Comparison of ENCODE assay signal across 8 cellular contexts in genomic region chr11:118791961-118792578, GRCh38. TPM values are rescaled to one million over a fixed set of nuclear protein-coding genes. Genes with fewer than 3 reads are reported as not detected.
A peak's percentile ranks its signal among the peaks of the same experiment; 100 is the strongest.
DNase-seq lines count a peak whose midpoint lies in the region; ATAC-seq and TF ChIP-seq lines count a peak whose summit lies in the region.

No MANE protein-coding gene starts in this region.

- DNase-seq in A673 (ENCODE audit: low spot score) (peak; percentile 44), endodermal cell (peak; percentile 77), suprapubic skin (ENCODE audit: low spot score in 2 of 2) (peak; percentile 80 to 85), NCI-H146 treated with DMSO at 0.1 percent for 48 hours (lab: John Stamatoyannopoulos, UW; ENCODE audit: unreplicated experiment) (no peak)
- peak; percentile 41 for DNase-seq in activated CD4-positive, alpha-beta memory T cell treated with anti-CD3 and anti-CD28 coated beads, Interleukin-2, amount 10 ng/mL, durations not matched to agents 7 days and 5 days

- H3K27me3 Mint-ChIP-seq in activated CD4-positive, alpha-beta memory T cell treated with anti-CD3 and anti-CD28 coated beads, Interleukin-2, amount 10 ng/mL, durations not matched to agents 7 days and 5 days, result peaks cover 3% of the 10 kb centered on the region
- peaks cover 10% of the 10 kb centered on the region for H3K27me3 Mint-ChIP-seq in endodermal cell (ENCODE audit: insufficient read depth)

- ATAC-seq in HG03520 (IDR thresholded peaks at IDR 0.05; ENCODE audit: unreplicated experiment), result peak; percentile 2
- no peak for ATAC-seq in GM18502 (IDR thresholded peaks at IDR 0.05; ENCODE audit: poor library complexity, unreplicated experiment)

- intact Hi-C loops in A673 (cut with micrococcal nuclease; ENCODE audit: unreplicated experiment), result loop anchor here (2.0 kb wide), 1 partner anchor 137 kb away; no protein-coding TSS in a partner anchor

- H3K4me3 ChIP-seq in A673 (ENCODE audit: low read depth, low read length, poor library complexity, severe bottlenecking) (peak overlapping the region; percentile 94), endodermal cell (ENCODE audit: low read length) (peak overlapping the region; percentile 96), mucosa of stomach (ENCODE audit: low read length) (peak overlapping the region; percentile 95), suprapubic skin (peak overlapping the region; percentile 80)

- WGBS in endodermal cell (ENCODE audit: insufficient coverage in 1 of 2, insufficient read length in 1 of 2), 2 experiments, result 3 to 12% methylated on average over 5 to 38 of the region's 39 CpGs
- 5% methylated on average over 20 of the region's 39 CpGs for WGBS in suprapubic skin

- H3K9ac ChIP-seq in endodermal cell (ENCODE audit: extremely low read depth, low read length, poor library complexity, severe bottlenecking), result peak overlapping the region; percentile 99
- peak overlapping the region; percentile 100 for H3K9ac ChIP-seq in mucosa of stomach (ENCODE audit: low read length)

- H3K4me1 Mint-ChIP-seq in activated CD4-positive, alpha-beta memory T cell treated with anti-CD3 and anti-CD28 coated beads, Interleukin-2, amount 10 ng/mL, durations not matched to agents 7 days and 5 days, result peaks cover 13% of the 10 kb centered on the region
- H3K4me1 Mint-ChIP-seq in endodermal cell, result peaks cover 18% of the 10 kb centered on the region

- peak overlapping the region; percentile 100 for H3K4me3 Mint-ChIP-seq in activated CD4-positive, alpha-beta memory T cell treated with anti-CD3 and anti-CD28 coated beads, Interleukin-2, amount 10 ng/mL, durations not matched to agents 7 days and 5 days
- H3K4me3 Mint-ChIP-seq in endodermal cell, result peak overlapping the region; percentile 99

- POLR2A ChIA-PET in A673 (lab: Charles Lee; ENCODE audit: low non-redundant PET), result no interaction called here
- POLR2A ChIA-PET in activated CD4-positive, alpha-beta memory T cell treated with anti-CD3 and anti-CD28 coated beads, Interleukin-2, amount 10 ng/mL, durations not matched to agents 7 days and 5 days (lab: Charles Lee), result interaction anchor here (0.6 to 7.5 kb wide), 37 partner anchors 11 to 567 kb away, joined by 3 to 175 read pairs (median 4); partner anchors contain the start of genes ARCN1, BCL9L, CBL and CENATAC

- H3K4me1 ChIP-seq in A673 (ENCODE audit: insufficient read depth, low read length, poor library complexity, severe bottlenecking), result peaks cover 31% of the 10 kb centered on the region
- peaks cover 3% of the 10 kb centered on the region for H3K4me1 ChIP-seq in endodermal cell (ENCODE audit: control insufficient read depth, insufficient read depth, low read length)
- peaks cover 10% of the 10 kb centered on the region for H3K4me1 ChIP-seq in mucosa of stomach (ENCODE audit: control insufficient read depth, insufficient read depth, low read length)
- H3K4me1 ChIP-seq in suprapubic skin, result peaks cover 39% of the 10 kb centered on the region

- peak overlapping the region; percentile 95 for H3K27ac Mint-ChIP-seq in activated CD4-positive, alpha-beta memory T cell treated with anti-CD3 and anti-CD28 coated beads, Interleukin-2, amount 10 ng/mL, durations not matched to agents 7 days and 5 days
- peak overlapping the region; percentile 100 for H3K27ac Mint-ChIP-seq in endodermal cell

- CTCF ChIA-PET in A673 (lab: Charles Lee), result no interaction called here
- CTCF ChIA-PET in activated CD4-positive, alpha-beta memory T cell treated with anti-CD3 and anti-CD28 coated beads, Interleukin-2, amount 10 ng/mL, durations not matched to agents 7 days and 5 days (lab: Charles Lee), result interaction anchor here (0.5 to 5.8 kb wide), 25 partner anchors 8 to 977 kb away, joined by 3 to 56 read pairs (median 4); partner anchors contain the start of genes BCL9L, CXCR5, RPS25 and TRAPPC4

- H3K27me3 ChIP-seq in A673 (replicated peaks; ENCODE audit: insufficient read depth, low read depth, low read length, poor library complexity), result no peaks in the 10 kb centered on the region
- no peaks in the 10 kb centered on the region for H3K27me3 ChIP-seq in endodermal cell (ENCODE audit: control insufficient read depth, insufficient read depth, low read length, poor library complexity, severe bottlenecking)
- H3K27me3 ChIP-seq in mucosa of stomach (ENCODE audit: control insufficient read depth, insufficient read depth, low read length), result no peaks in the 10 kb centered on the region
- no peaks in the 10 kb centered on the region for H3K27me3 ChIP-seq in suprapubic skin

- H3K36me3 ChIP-seq in A673 (ENCODE audit: insufficient read depth, low read length, poor library complexity, severe bottlenecking) (no peaks in the 10 kb centered on the region), endodermal cell (ENCODE audit: control insufficient read depth, insufficient read depth, low read length) (no peaks in the 10 kb centered on the region), mucosa of stomach (ENCODE audit: control insufficient read depth, insufficient read depth, low read length) (no peaks in the 10 kb centered on the region), suprapubic skin (no peaks in the 10 kb centered on the region)

- no peaks in the 10 kb centered on the region for H3K9me3 Mint-ChIP-seq in activated CD4-positive, alpha-beta memory T cell treated with anti-CD3 and anti-CD28 coated beads, Interleukin-2, amount 10 ng/mL, durations not matched to agents 7 days and 5 days
- no peaks in the 10 kb centered on the region for H3K9me3 Mint-ChIP-seq in endodermal cell

- peaks cover 27% of the 10 kb centered on the region for H3K36me3 Mint-ChIP-seq in activated CD4-positive, alpha-beta memory T cell treated with anti-CD3 and anti-CD28 coated beads, Interleukin-2, amount 10 ng/mL, durations not matched to agents 7 days and 5 days (ENCODE audit: low read depth)
- no peaks in the 10 kb centered on the region for H3K36me3 Mint-ChIP-seq in endodermal cell (ENCODE audit: low read depth)

- peak overlapping the region; percentile 98 for H3K27ac ChIP-seq in A673 (ENCODE audit: low read depth, low read length, poor library complexity, severe bottlenecking)
- H3K27ac ChIP-seq in endodermal cell (ENCODE audit: low read depth, low read length), result peak overlapping the region; percentile 98
- peak overlapping the region; percentile 99 for H3K27ac ChIP-seq in suprapubic skin

- TF ChIP-seq POLR2A in suprapubic skin (IDR thresholded peaks at IDR 0.05), result no peak

- TF ChIP-seq CTCF in A673 (conservative IDR thresholded peaks at IDR 0.05; ENCODE audit: low read depth, low read length), result no peak; the same call in 1 of the 2 replicates
- TF ChIP-seq CTCF in endodermal cell (conservative IDR thresholded peaks at IDR 0.05), result no peak
- no peak for TF ChIP-seq CTCF in suprapubic skin (IDR thresholded peaks at IDR 0.05)

- BruUV-seq in A673 (replicated peaks; lab: Mats Ljungman, UMichigan), result no TSS peak

- TF ChIP-seq EP300 in suprapubic skin (IDR thresholded peaks at IDR 0.05), result no peak

- H3K9me3 ChIP-seq in A673 (ENCODE audit: low read depth, low read length, poor library complexity, severe bottlenecking) (no peaks in the 10 kb centered on the region), endodermal cell (ENCODE audit: control insufficient read depth, low read length) (no peaks in the 10 kb centered on the region), mucosa of stomach (ENCODE audit: control insufficient read depth, low read length) (no peaks in the 10 kb centered on the region), suprapubic skin (no peaks in the 10 kb centered on the region)

RNA-seq across cellular contexts. Expression of gene DDX6, which starts 1.1 kb away (rescaled TPM):
- 193 and 229 TPM in 2 replicates for total RNA-seq in A673 (2021)
- total RNA-seq in activated CD4-positive, alpha-beta memory T cell treated with anti-CD3 and anti-CD28 coated beads, Interleukin-2, amount 10 ng/mL, durations not matched to agents 7 days and 5 days, result 100 to 1,000 TPM; 154 to 155 TPM
- total RNA-seq in endodermal cell, result 100 to 1,000 TPM; 103 to 133 TPM
- 72.9 TPM for polyA plus RNA-seq in endodermal cell (2013, experiment 1 of 2)
- 74.8 TPM for polyA plus RNA-seq in endodermal cell (2013, experiment 2 of 2)
- total RNA-seq in suprapubic skin, result 100 to 1,000 TPM in 1 of 4 donors, 10 to 100 TPM in 3; 88.1 to 130 (median 91.2) TPM
